9 cellular contexts compared by ENCODE assay signal in genomic region chr7:27784399-27785053, GRCh38. TPM values are rescaled to one million over a fixed set of nuclear protein-coding genes. Genes with fewer than 3 reads are reported as not detected.
A peak's percentile ranks its signal among the peaks of the same experiment; 100 is the strongest.
DNase-seq lines count a peak whose midpoint lies in the region; ATAC-seq and TF ChIP-seq lines count a peak whose summit lies in the region.
"Had no signal": no experiment of that assay in that cellular context is flagged by ENCODE, and none has a peak within 500 bp of the region (broad histone marks: within the 10 kb centered on the region; RNA-seq: fewer than 3 reads in every experiment).

No MANE protein-coding gene starts in this region.

- no peak overlapping the region for H3K4me3 ChIP-seq in thoracic aorta
- H3K4me3 ChIP-seq: SJSA1 had no signal

- no peak overlapping the region for H3K27ac ChIP-seq in thoracic aorta
- H3K27ac ChIP-seq: SJSA1 had no signal

- POLR2A ChIA-PET in activated naive CD8-positive, alpha-beta T cell treated with anti-CD3 and anti-CD28 coated beads, Interleukin-2, amount 10 ng/mL, durations not matched to agents 7 days and 5 days (lab: Charles Lee): no interaction called here

- H3K9me3 ChIP-seq in thoracic aorta: no peaks in the 10 kb centered on the region
- H3K9me3 ChIP-seq: SJSA1 had no signal

- peaks cover 5% of the 10 kb centered on the region for H3K36me3 ChIP-seq in thoracic aorta

- H3K27me3 Mint-ChIP-seq in activated naive CD8-positive, alpha-beta T cell treated with anti-CD3 and anti-CD28 coated beads, Interleukin-2, amount 10 ng/mL, durations not matched to agents 7 days and 5 days: no peaks in the 10 kb centered on the region

- H3K9me3 Mint-ChIP-seq in activated naive CD8-positive, alpha-beta T cell treated with anti-CD3 and anti-CD28 coated beads, Interleukin-2, amount 10 ng/mL, durations not matched to agents 7 days and 5 days: no peaks in the 10 kb centered on the region

- DNase-seq in AG08396 (ENCODE audit: low spot score) (peak; percentile 16), GM03348 (ENCODE audit: low spot score) (peak; percentile 51), NCI-H2227 treated with DMSO at 0.1 percent for 48 hours (lab: John Stamatoyannopoulos, UW) (peak; percentile 4), inferior parietal cortex (ENCODE audit: extremely low spot score) (peak; percentile 53), thoracic aorta (ENCODE audit: low spot score) (no peak)
- no peak for DNase-seq in activated naive CD8-positive, alpha-beta T cell treated with anti-CD3 and anti-CD28 coated beads, Interleukin-2, amount 10 ng/mL, durations not matched to agents 7 days and 5 days

- H3K36me3 Mint-ChIP-seq in activated naive CD8-positive, alpha-beta T cell treated with anti-CD3 and anti-CD28 coated beads, Interleukin-2, amount 10 ng/mL, durations not matched to agents 7 days and 5 days: peaks cover 3% of the 10 kb centered on the region

- H3K27ac Mint-ChIP-seq in activated naive CD8-positive, alpha-beta T cell treated with anti-CD3 and anti-CD28 coated beads, Interleukin-2, amount 10 ng/mL, durations not matched to agents 7 days and 5 days: no peak overlapping the region

- no peaks in the 10 kb centered on the region for H3K27me3 ChIP-seq in thoracic aorta (replicated peaks; ENCODE audit: insufficient read depth)
- H3K27me3 ChIP-seq: SJSA1 had no signal

- peaks cover 25 to 47% of the 10 kb centered on the region in 2 donors for H3K4me1 ChIP-seq in thoracic aorta (ENCODE audit: control insufficient read depth in 1 of 2, low read depth in 2 of 2)

- ATAC-seq in activated naive CD8-positive, alpha-beta T cell treated with anti-CD3 and anti-CD28 coated beads, Interleukin-2, amount 10 ng/mL, durations not matched to agents 7 days and 5 days (ENCODE audit: low read depth): peak; percentile 30
- ATAC-seq in thoracic aorta (ENCODE audit: insufficient number of reproducible peaks, low FRiP score, low read depth): no peak
- ATAC-seq in GM18519 (IDR thresholded peaks at IDR 0.05; ENCODE audit: low FRiP score, unreplicated experiment): no peak
- no peak for ATAC-seq in HG02981 (IDR thresholded peaks at IDR 0.05; ENCODE audit: unreplicated experiment)

- no peak overlapping the region for H3K4me3 Mint-ChIP-seq in activated naive CD8-positive, alpha-beta T cell treated with anti-CD3 and anti-CD28 coated beads, Interleukin-2, amount 10 ng/mL, durations not matched to agents 7 days and 5 days

- peak; percentile 41 for TF ChIP-seq CTCF in thoracic aorta (IDR thresholded peaks at IDR 0.05)

- peaks cover 5% of the 10 kb centered on the region for H3K4me1 Mint-ChIP-seq in activated naive CD8-positive, alpha-beta T cell treated with anti-CD3 and anti-CD28 coated beads, Interleukin-2, amount 10 ng/mL, durations not matched to agents 7 days and 5 days

RNA-seq across cellular contexts. Expression of gene TAX1BP1, which starts 44.6 kb away (rescaled TPM):
- total RNA-seq in activated naive CD8-positive, alpha-beta T cell treated with anti-CD3 and anti-CD28 coated beads, Interleukin-2, amount 10 ng/mL, durations not matched to agents 7 days and 5 days: 10 to 100 TPM; 71.8 to 81.2 TPM
- 100 to 1,000 TPM in 1 of 2 donors, 10 to 100 TPM in 1; 91.4 to 120 TPM for total RNA-seq in thoracic aorta

Comparison
In these comparisons a context has a peak if more than half of its experiments do, and no peak if none do; other contexts are left out.
1. DNase-seq: peak in AG08396 (single experiment), GM03348 (single experiment), NCI-H2227 treated with DMSO at 0.1 percent for 48 hours (single experiment) and inferior parietal cortex (single experiment); none in activated naive CD8-positive, alpha-beta T cell treated with anti-CD3 and anti-CD28 coated beads, Interleukin-2, amount 10 ng/mL, durations not matched to agents 7 days and 5 days (single experiment) and thoracic aorta (single experiment).